In the genomic region with DNA sequence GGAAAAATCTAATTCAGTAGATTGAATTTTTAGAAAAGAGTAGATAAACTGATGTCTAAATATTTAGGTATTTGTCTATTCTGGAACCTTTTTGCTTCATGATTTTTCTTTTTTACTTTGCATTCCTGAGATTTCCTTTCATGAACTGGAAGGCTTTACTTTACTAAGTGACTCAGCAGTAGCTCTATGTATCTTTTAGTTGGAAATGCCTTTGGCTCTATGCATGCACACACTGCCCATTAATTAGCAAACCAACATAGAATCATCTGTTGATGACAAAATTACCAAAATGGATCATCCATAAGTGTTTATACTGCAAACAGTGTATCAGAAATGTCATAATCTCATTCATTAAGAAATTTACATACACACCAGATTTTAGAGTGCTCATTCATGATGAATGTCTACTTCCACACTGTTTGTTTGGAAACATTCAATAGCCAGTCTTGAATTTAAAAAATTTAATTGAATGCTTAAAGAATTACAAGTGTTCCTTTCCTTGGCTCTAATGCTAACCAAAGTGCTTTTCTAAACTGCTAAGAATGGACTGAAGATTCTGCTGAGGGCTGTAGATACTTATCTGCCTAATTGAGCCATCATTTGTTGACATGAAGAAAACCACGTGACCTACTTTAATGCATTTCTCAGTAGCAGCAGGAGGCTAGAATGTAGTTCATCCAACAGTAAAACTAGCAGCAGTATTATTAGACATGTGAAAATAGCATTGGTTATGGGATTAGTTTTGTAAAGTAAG, we compare ENCODE assay signal across 1 cellular context.
TF ChIP-seq lines count a peak whose summit lies in the region.

No MANE protein-coding gene starts in this region.

TF ChIP-seq in IMR-90, 13 proteins besides CTCF, POLR2A, EP300 and RAD21:
- TF ChIP-seq NFE2L2 (IDR thresholded peaks at IDR 0.05; ENCODE audit: low read depth, low read length) = peak; percentile 82
- TF ChIP-seq CEBPB (IDR thresholded peaks at IDR 0.05; ENCODE audit: low read depth, low read length) = no peak
- TF ChIP-seq USF2 (IDR thresholded peaks at IDR 0.05; ENCODE audit: low read depth, low read length) = peak; percentile 75
- TF ChIP-seq FOS (IDR thresholded peaks at IDR 0.05; ENCODE audit: low read depth, low read length) = no peak
- TF ChIP-seq MAFK (IDR thresholded peaks at IDR 0.05; ENCODE audit: low read depth, low read length) = peak; percentile 32; the same call in 1 of the 2 replicates
- TF ChIP-seq SMC3 (IDR thresholded peaks at IDR 0.05; ENCODE audit: low read depth, low read length) = no peak
- TF ChIP-seq RCOR1 (IDR thresholded peaks at IDR 0.05; ENCODE audit: insufficient replicate concordance, low read length) = no peak
